In genomic region chr13:112103260-112103843, GRCh38 we compare ENCODE assay signal across 27 cellular contexts. TPM values are rescaled to one million over a fixed set of nuclear protein-coding genes. Genes with fewer than 3 reads are reported as not detected.
"Had no signal": no experiment of that assay in that cellular context is flagged by ENCODE, and none has a peak within 500 bp of the region (broad histone marks: within the 10 kb centered on the region; RNA-seq: fewer than 3 reads in every experiment).

No MANE protein-coding gene starts in this region.

- H3K36me3 ChIP-seq: brain microvascular endothelial cell, esophagus squamous epithelium, gastrocnemius medialis, vagina had no signal

- H3K27me3 ChIP-seq: testis had no signal

- H3K9me3 Mint-ChIP-seq: activated CD4-positive, alpha-beta T cell treated with anti-CD3 and anti-CD28 coated beads, Interleukin-2, amount 10 ng/mL, durations not matched to agents 7 days and 5 days; activated naive CD4-positive, alpha-beta T cell treated with anti-CD3 and anti-CD28 coated beads, Interleukin-2, amount 50 U/mL, for 72 hours; activated T-cell treated with anti-CD3 and anti-CD28 coated beads, Interleukin-2, amount 50 U/mL, for 24 hours; activated T-helper 17 cell treated with anti-CD3 and anti-CD28 coated beads, Interleukin-2, amount 50 U/mL, for 72 hours; effector memory CD8-positive, alpha-beta T cell; immature natural killer cell; mesothelial cell of epicardium; natural killer cell had no signal

- ATAC-seq: activated CD8-positive, alpha-beta T cell treated with anti-CD3 and anti-CD28 coated beads, Interleukin-2, amount 10 ng/mL, durations not matched to agents 7 days and 5 days; activated naive CD4-positive, alpha-beta T cell treated with anti-CD3 and anti-CD28 coated beads, Interleukin-2, amount 50 U/mL, for 72 hours; activated T-helper 17 cell treated with anti-CD3 and anti-CD28 coated beads, Interleukin-2, amount 50 U/mL, for 72 hours; effector memory CD8-positive, alpha-beta T cell; gastrocnemius medialis; natural killer cell had no signal

- H3K4me3 ChIP-seq: esophagus squamous epithelium, gastrocnemius medialis, lung, vagina had no signal

- H3K36me3 Mint-ChIP-seq: immature natural killer cell, mesothelial cell of epicardium, natural killer cell had no signal

- H3K4me1 Mint-ChIP-seq: activated CD4-positive, alpha-beta T cell treated with anti-CD3 and anti-CD28 coated beads, Interleukin-2, amount 10 ng/mL, durations not matched to agents 7 days and 5 days; activated T-helper 17 cell treated with anti-CD3 and anti-CD28 coated beads, Interleukin-2, amount 50 U/mL, for 72 hours; immature natural killer cell; natural killer cell had no signal

- H3K4me1 ChIP-seq: gastrocnemius medialis, testis, vagina had no signal

- H3K27ac ChIP-seq: brain microvascular endothelial cell, esophagus squamous epithelium, gastrocnemius medialis, testis, vagina, VCaP had no signal

- H3K9me3 ChIP-seq: esophagus squamous epithelium, gastrocnemius medialis, testis, vagina had no signal

- H3K4me3 Mint-ChIP-seq: activated CD4-positive, alpha-beta T cell treated with anti-CD3 and anti-CD28 coated beads, Interleukin-2, amount 10 ng/mL, durations not matched to agents 7 days and 5 days; activated CD8-positive, alpha-beta T cell treated with anti-CD3 and anti-CD28 coated beads, Interleukin-2, amount 10 ng/mL, durations not matched to agents 7 days and 5 days; activated T-cell treated with anti-CD3 and anti-CD28 coated beads, Interleukin-2, amount 50 U/mL, for 24 hours; activated T-helper 17 cell treated with anti-CD3 and anti-CD28 coated beads, Interleukin-2, amount 50 U/mL, for 72 hours; effector memory CD8-positive, alpha-beta T cell; immature natural killer cell; mesothelial cell of epicardium; natural killer cell had no signal

- H3K27ac Mint-ChIP-seq: activated CD4-positive, alpha-beta T cell treated with anti-CD3 and anti-CD28 coated beads, Interleukin-2, amount 10 ng/mL, durations not matched to agents 7 days and 5 days; activated CD8-positive, alpha-beta T cell treated with anti-CD3 and anti-CD28 coated beads, Interleukin-2, amount 10 ng/mL, durations not matched to agents 7 days and 5 days; activated naive CD4-positive, alpha-beta T cell treated with anti-CD3 and anti-CD28 coated beads, Interleukin-2, amount 50 U/mL, for 72 hours; activated T-cell treated with anti-CD3 and anti-CD28 coated beads, Interleukin-2, amount 50 U/mL, for 24 hours; activated T-helper 17 cell treated with anti-CD3 and anti-CD28 coated beads, Interleukin-2, amount 50 U/mL, for 72 hours; effector memory CD8-positive, alpha-beta T cell; immature natural killer cell; mesothelial cell of epicardium; natural killer cell had no signal

- DNase-seq: activated CD4-positive, alpha-beta T cell treated with anti-CD3 and anti-CD28 coated beads, Interleukin-2, amount 10 ng/mL, durations not matched to agents 7 days and 5 days; activated CD4-positive, CD25-positive, alpha-beta regulatory T cell treated with anti-CD3 and anti-CD28 coated beads, Interleukin-2, amount 50 U/mL, for 72 hours; activated CD8-positive, alpha-beta T cell treated with anti-CD3 and anti-CD28 coated beads, Interleukin-2, amount 10 ng/mL, durations not matched to agents 7 days and 5 days; activated T-cell treated with anti-CD3 and anti-CD28 coated beads, Interleukin-2, amount 50 U/mL, for 24 hours; brain microvascular endothelial cell; dermis blood vessel endothelial cell; effector memory CD8-positive, alpha-beta T cell; esophagus squamous epithelium; gastrocnemius medialis; immature natural killer cell; natural killer cell; stimulated activated CD4-positive, alpha-beta T cell treated with anti-CD3 and anti-CD28 coated beads, Interleukin-4, amount 100 ng/mL, for 1 hour; stimulated activated naive CD4-positive, alpha-beta T cell; testis; trophoblast cell had no signal

RNA-seq across cellular contexts. Expression of gene SOX1, which starts 36.4 kb away (rescaled TPM):
- total RNA-seq: activated CD4-positive, alpha-beta T cell treated with anti-CD3 and anti-CD28 coated beads, Interleukin-2, amount 10 ng/mL, durations not matched to agents 7 days and 5 days; activated CD8-positive, alpha-beta T cell treated with anti-CD3 and anti-CD28 coated beads, Interleukin-2, amount 10 ng/mL, durations not matched to agents 7 days and 5 days; activated naive CD4-positive, alpha-beta T cell treated with anti-CD3 and anti-CD28 coated beads, Interleukin-2, amount 50 U/mL, for 72 hours; activated T-helper 17 cell treated with anti-CD3 and anti-CD28 coated beads, Interleukin-2, amount 50 U/mL, for 72 hours; aorta; dermis blood vessel endothelial cell; gastrocnemius medialis; kidney epithelial cell; left lobe of liver; mesothelial cell of epicardium; natural killer cell; renal cortical epithelial cell; T-helper 2 cell treated with Interferon-gamma antibody and Interleukin-4, amounts not matched to agents 100 ng/mL and 5 ng/mL, for 36 hours; vagina had no signal
- polyA plus RNA-seq: adipose tissue, aorta, immature natural killer cell, lung had no signal
